Comparison of ENCODE assay signal across 21 cellular contexts in the genomic region with DNA sequence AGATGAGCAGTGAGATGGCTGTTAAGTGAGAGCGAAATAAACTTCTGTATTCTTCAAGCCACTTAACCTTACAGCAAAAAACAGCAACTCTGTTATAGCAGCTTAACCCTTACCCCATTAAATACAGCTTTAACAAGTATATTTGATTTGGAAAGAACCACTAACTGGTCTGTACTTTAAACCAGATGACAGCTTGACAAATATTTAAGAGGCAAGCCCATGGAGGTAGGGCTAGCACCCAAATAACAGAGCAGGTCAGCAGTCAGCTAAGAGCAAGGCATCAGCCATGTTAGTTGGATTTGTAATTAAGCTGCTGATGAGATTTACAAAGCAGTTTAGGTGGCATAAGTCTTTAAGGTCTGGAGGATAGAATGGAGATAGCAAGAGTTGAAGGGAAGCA. TPM values are rescaled to one million over a fixed set of nuclear protein-coding genes. Genes with fewer than 3 reads are reported as not detected.
DNase-seq lines count a peak whose midpoint lies in the region; ATAC-seq, FAIRE-seq and TF ChIP-seq lines count a peak whose summit lies in the region.
"Had no signal": no experiment of that assay in that cellular context is flagged by ENCODE, and none has a peak within 500 bp of the region (broad histone marks: within the 10 kb centered on the region; RNA-seq: fewer than 3 reads in every experiment).

No MANE protein-coding gene starts in this region.

- H3K9ac ChIP-seq in liver (ENCODE audit: low read depth in 1 of 2, low read length in 2 of 2) (no peak overlapping the region), HepG2 (ENCODE audit: insufficient read depth, low read depth, low read length) (no peak overlapping the region)

- TF ChIP-seq EP300 in HepG2 (IDR thresholded peaks at IDR 0.05; ENCODE audit: low read depth in 2 of 2, low read length in 2 of 2) (no peak), HepG2 (CRISPR knock-in tag; IDR thresholded peaks at IDR 0.05; ENCODE audit: borderline replicate concordance) (no peak)

- no peak overlapping the region for H3K4me2 ChIP-seq in HepG2 (ENCODE audit: low read depth, low read length)
- H3K4me2 ChIP-seq: GM23338 had no signal

- H3K36me3 Mint-ChIP-seq in effector memory CD8-positive, alpha-beta T cell (ENCODE audit: insufficient read depth), result peaks cover 12% of the 10 kb centered on the region

- ATAC-seq in HepG2, result no peak
- ATAC-seq in right lobe of liver, result peak; percentile 44 to 76 (median 64)
- ATAC-seq in effector memory CD8-positive, alpha-beta T cell (replicated peaks), result no peak
- ATAC-seq: GM23338, HCT116 had no signal

- TF ChIP-seq RAD21 in liver (IDR thresholded peaks at IDR 0.05) (peak in 1 of 2 donors; percentile 11), HepG2 (CRISPR knock-in tag; IDR thresholded peaks at IDR 0.05) (no peak)

- H3K27me3 Mint-ChIP-seq in effector memory CD8-positive, alpha-beta T cell, result no peaks in the 10 kb centered on the region
- H3K27me3 Mint-ChIP-seq: CD4-positive, alpha-beta memory T cell had no signal

- DNase-seq in HepG2 (ENCODE audit: low spot score), result no peak
- no peak for DNase-seq in right lobe of liver
- no peak for DNase-seq in effector memory CD8-positive, alpha-beta T cell
- no peak for DNase-seq in NCI-H2029 treated with DMSO at 0.1 percent for 48 hours (lab: John Stamatoyannopoulos, UW)
- DNase-seq: C1 segment of cervical spinal cord; Calu3; CD4-positive, alpha-beta memory T cell; COR-L47; DMS53; DMS79 treated with DMSO at 0.1 percent for 48 hours; H9 had no signal

- H3K27me3 ChIP-seq in liver (ENCODE audit: control insufficient read depth in 4 of 4, insufficient read depth in 4 of 4, low read length in 3 of 4) (no peaks in the 10 kb centered on the region), HepG2 (ENCODE audit: control insufficient read depth in 1 of 2, insufficient read depth in 2 of 2, low read length in 2 of 2) (no peaks in the 10 kb centered on the region; a peak in 1 of 5 replicates), right lobe of liver (no peaks in the 10 kb centered on the region), thymus (ENCODE audit: control insufficient read depth, insufficient read depth) (no peaks in the 10 kb centered on the region)

- WGBS in liver, result 44% methylated on average over 1 of the region's 1 CpG
- 89% methylated on average over 1 of the region's 1 CpG for WGBS in HepG2 (ENCODE audit: low lambda C conversion rate)
- WGBS in right lobe of liver (ENCODE audit: insufficient coverage, low coverage, low lambda C conversion rate, missing lambda C conversion rate), result 38% methylated on average over 1 of the region's 1 CpG
- WGBS in thymus, result 98% methylated on average over 1 of the region's 1 CpG

- TF ChIP-seq POLR2A in HepG2 (IDR thresholded peaks at IDR 0.05; ENCODE audit: insufficient read depth in 1 of 2, low read depth in 2 of 2, low read length in 2 of 2), result no peak
- TF ChIP-seq POLR2A in right lobe of liver (IDR thresholded peaks at IDR 0.05), result no peak

- H3K4me1 Mint-ChIP-seq in effector memory CD8-positive, alpha-beta T cell (ENCODE audit: low read depth in 2 of 2), result peaks cover 11 to 29% of the 10 kb centered on the region in 2 donors

- no peak for TF ChIP-seq CTCF in liver (IDR thresholded peaks at IDR 0.05; ENCODE audit: low read depth, low read length, missing input control)
- TF ChIP-seq CTCF in HepG2 (CRISPR knock-in tag; IDR thresholded peaks at IDR 0.05), result no peak
- no peak for TF ChIP-seq CTCF in right lobe of liver (IDR thresholded peaks at IDR 0.05)

- in situ Hi-C loops in HepG2 (cut with HindIII; ENCODE audit: extremely low pct_ligation_motif_present, low pct_unique_long_range_greater_than_20kb), result no loop called here

- no peaks in the 10 kb centered on the region for H4K20me1 ChIP-seq in HepG2 (ENCODE audit: insufficient read depth, low read length)

- H3K4me1 ChIP-seq in liver (ENCODE audit: control insufficient read depth in 4 of 4, insufficient read depth in 4 of 4, low read length in 3 of 4) (peaks cover 2 to 34% (median 30%) of the 10 kb centered on the region in 4 donors), HepG2 (ENCODE audit: insufficient read depth, low read length) (peaks cover 16% of the 10 kb centered on the region), right lobe of liver (peaks cover 0 to 22% (median 7%) of the 10 kb centered on the region in 4 donors), thymus (ENCODE audit: control insufficient read depth, insufficient read depth, low read length) (peaks cover 14% of the 10 kb centered on the region)

- H3K27ac ChIP-seq in liver (ENCODE audit: low read depth in 1 of 2, low read length in 2 of 2) (no peak overlapping the region), HepG2 (ENCODE audit: extremely low read length, insufficient read depth, low read length) (no peak overlapping the region), right lobe of liver (peak overlapping the region in 2 of 3 donors; percentile 19 to 23), thymus (ENCODE audit: low read depth) (peak overlapping the region; percentile 33)

- POLR2A ChIA-PET in HepG2 (lab: Yijun Ruan, JAX), result no interaction called here

- H3K79me2 ChIP-seq in HepG2 (ENCODE audit: insufficient read depth, low read length), result no peaks in the 10 kb centered on the region

- H3K36me3 ChIP-seq in liver (ENCODE audit: control insufficient read depth in 4 of 4, insufficient read depth in 3 of 4, low read depth in 1 of 4, low read length in 3 of 4), result peaks cover 0 to 18% (median 14%) of the 10 kb centered on the region in 4 donors
- peaks cover 3 to 15% of the 10 kb centered on the region in 2 experiments; a peak in 4 of 5 replicates for H3K36me3 ChIP-seq in HepG2 (replicated peaks in 1 of 2; ENCODE audit: control insufficient read depth in 1 of 2, insufficient read depth in 2 of 2, low read length in 2 of 2)
- H3K36me3 ChIP-seq in right lobe of liver, result peaks cover 0 to 13% (median 2%) of the 10 kb centered on the region in 4 donors
- H3K36me3 ChIP-seq in thymus (ENCODE audit: control insufficient read depth, insufficient read depth), result peaks cover 18% of the 10 kb centered on the region

- H3K9me3 ChIP-seq in liver (ENCODE audit: control insufficient read depth in 4 of 4, low read length in 3 of 4), result no peaks in the 10 kb centered on the region
- H3K9me3 ChIP-seq in HepG2 (ENCODE audit: low read length), result peaks cover 7% of the 10 kb centered on the region; the same call in 1 of the 2 replicates
- H3K9me3 ChIP-seq in right lobe of liver, result no peaks in the 10 kb centered on the region
- no peaks in the 10 kb centered on the region for H3K9me3 ChIP-seq in thymus (ENCODE audit: control insufficient read depth)

- H2AFZ ChIP-seq in HepG2 (ENCODE audit: low read length), result no peak overlapping the region
- H2AFZ ChIP-seq: GM23338 had no signal

- CTCF ChIA-PET in HepG2 (lab: Yijun Ruan, JAX; ENCODE audit: low intra/inter-chr PET ratio, low total read pairs), result no interaction called here

- no peaks in the 10 kb centered on the region for H3K9me3 Mint-ChIP-seq in effector memory CD8-positive, alpha-beta T cell
- H3K9me3 Mint-ChIP-seq: CD4-positive, alpha-beta memory T cell; GM23338; H9 had no signal

- intact Hi-C loops in HepG2 (cut with micrococcal nuclease; ENCODE audit: unreplicated experiment) (no loop called here), right lobe of liver (cut with DNase I) (no loop called here)

- BruUV-seq in HepG2 (replicated peaks; lab: Mats Ljungman, UMichigan), result no TSS peak

- H3K27ac Mint-ChIP-seq in effector memory CD8-positive, alpha-beta T cell, result no peak overlapping the region
- H3K27ac Mint-ChIP-seq: CD4-positive, alpha-beta memory T cell; GM23338; H9 had no signal

- H3K4me3 ChIP-seq in liver (ENCODE audit: low read depth in 1 of 3, low read length in 3 of 3), result no peak overlapping the region
- H3K4me3 ChIP-seq in HepG2 (replicated peaks in 1 of 3; ENCODE audit: insufficient read depth in 1 of 3, low read depth in 2 of 3, low read length in 3 of 3), result no peak overlapping the region
- H3K4me3 ChIP-seq in right lobe of liver, result no peak overlapping the region
- H3K4me3 ChIP-seq in thymus (ENCODE audit: low read length), result no peak overlapping the region
- H3K4me3 ChIP-seq: GM23338 had no signal

- no peak for FAIRE-seq in HepG2 (lab: Jason Lieb, UNC)
- FAIRE-seq: G401.6, GM12892 had no signal

- H3K4me3 Mint-ChIP-seq in effector memory CD8-positive, alpha-beta T cell, result no peak overlapping the region
- H3K4me3 Mint-ChIP-seq: CD4-positive, alpha-beta memory T cell; GM23338; H9 had no signal

RNA-seq across cellular contexts. Expression of gene LZTFL1, which starts 3.5 kb away (rescaled TPM):
- 10 to 100 TPM in 1 of 2 donors, 1 to 10 TPM in 1; 5.2 to 11.8 TPM for total RNA-seq in liver
- polyA plus RNA-seq in liver, result 1 to 10 TPM; 3.4 to 6.2 TPM
- total RNA-seq in HepG2 (2016; rRNA removed; fragmentation: Illumina TruSeq; extraction: Trizol), result 16.6 and 27.3 TPM in 2 replicates
- 2.6 TPM in 2 replicates for total RNA-seq in HepG2 (2016; cell fraction: cytosol; rRNA removed; fragmentation: Illumina TruSeq; extraction: Trizol; ENCODE audit: low read depth)
- total RNA-seq in HepG2 (2016; cell fraction: insoluble cytoplasmic fraction; rRNA removed; fragmentation: Illumina TruSeq; extraction: Trizol), result 18.6 and 27.9 TPM in 2 replicates
- total RNA-seq in HepG2 (2016; cell fraction: membrane; rRNA removed; fragmentation: Illumina TruSeq; extraction: Trizol), result 7.0 and 7.7 TPM in 2 replicates
- total RNA-seq in HepG2 (2016; cell fraction: nucleus; rRNA removed; fragmentation: Illumina TruSeq; extraction: Trizol), result 10.3 and 11.4 TPM in 2 replicates
- polyA plus RNA-seq in HepG2 (2011; rRNA removed), result 14.6 and 17.2 TPM in 2 replicates
- 12.9 and 17.7 TPM in 2 replicates for polyA plus RNA-seq in HepG2 (2011; cell fraction: cytosol; rRNA removed)
- polyA plus RNA-seq in HepG2 (2011; cell fraction: nucleus; rRNA removed), result 10.4 and 11.6 TPM in 2 replicates
- polyA plus RNA-seq in HepG2 (2012), result 6.4 and 11.3 TPM in 2 replicates
- polyA plus RNA-seq in HepG2 (2016; cell fraction: cytosol; fragmentation: Illumina TruSeq; extraction: Trizol; ENCODE audit: low read depth), result 2.7 and 4.1 TPM in 2 replicates
- 25.3 and 28.2 TPM in 2 replicates for polyA plus RNA-seq in HepG2 (2016; cell fraction: insoluble cytoplasmic fraction; fragmentation: Illumina TruSeq; extraction: Trizol; ENCODE audit: low read depth)
- polyA plus RNA-seq in HepG2 (2016; cell fraction: membrane; fragmentation: Illumina TruSeq; extraction: Trizol; ENCODE audit: low read depth), result 5.7 and 6.5 TPM in 2 replicates
- 12.6 and 13.8 TPM in 2 replicates for polyA plus RNA-seq in HepG2 (2016; cell fraction: nucleus; fragmentation: Illumina TruSeq; extraction: Trizol; ENCODE audit: insufficient read depth, low read depth)
- 7.3 and 7.4 TPM in 2 replicates for polyA minus RNA-seq in HepG2 (2011; rRNA and poly(A)+ RNA removed; ENCODE audit: low replicate concordance)
- polyA minus RNA-seq in HepG2 (2011; cell fraction: cytosol; rRNA and poly(A)+ RNA removed), result 4.0 and 6.9 TPM in 2 replicates
- 9.0 and 12.6 TPM in 2 replicates for polyA minus RNA-seq in HepG2 (2011; cell fraction: nucleus; rRNA and poly(A)+ RNA removed)
- 10 to 100 TPM in 1 of 6 experiments, 1 to 10 TPM in 5; 2.6 to 12.8 (median 6.0) TPM for total RNA-seq in right lobe of liver
- polyA plus RNA-seq in thymus, result 42.8 TPM

RNA-seq across cellular contexts. Expression of gene SLC6A20, which starts 42.1 kb away (rescaled TPM):
- under 1 TPM in 1 of 2 donors, not detected in 1; 0.08 TPM for total RNA-seq in liver
- polyA plus RNA-seq in liver, result under 1 TPM; 0.10 to 0.16 TPM
- total RNA-seq in HepG2 (2016; rRNA removed; fragmentation: Illumina TruSeq; extraction: Trizol), result not detected in 2 replicates
- total RNA-seq in HepG2 (2016; cell fraction: cytosol; rRNA removed; fragmentation: Illumina TruSeq; extraction: Trizol; ENCODE audit: low read depth), result not detected in 2 replicates
- not detected in 2 replicates for total RNA-seq in HepG2 (2016; cell fraction: insoluble cytoplasmic fraction; rRNA removed; fragmentation: Illumina TruSeq; extraction: Trizol)
- total RNA-seq in HepG2 (2016; cell fraction: membrane; rRNA removed; fragmentation: Illumina TruSeq; extraction: Trizol), result not detected in 2 replicates
- total RNA-seq in HepG2 (2016; cell fraction: nucleus; rRNA removed; fragmentation: Illumina TruSeq; extraction: Trizol), result not detected in 2 replicates
- 0.04 TPM in 1 of 2 replicates, not detected in the other for polyA plus RNA-seq in HepG2 (2011; rRNA removed)
- polyA plus RNA-seq in HepG2 (2011; cell fraction: cytosol; rRNA removed), result not detected in 2 replicates
- not detected in 2 replicates for polyA plus RNA-seq in HepG2 (2011; cell fraction: nucleus; rRNA removed)
- polyA plus RNA-seq in HepG2 (2012), result not detected in 2 replicates
- not detected in 2 replicates for polyA plus RNA-seq in HepG2 (2016; cell fraction: cytosol; fragmentation: Illumina TruSeq; extraction: Trizol; ENCODE audit: low read depth)
- polyA plus RNA-seq in HepG2 (2016; cell fraction: insoluble cytoplasmic fraction; fragmentation: Illumina TruSeq; extraction: Trizol; ENCODE audit: low read depth), result not detected in 2 replicates
- not detected in 2 replicates for polyA plus RNA-seq in HepG2 (2016; cell fraction: membrane; fragmentation: Illumina TruSeq; extraction: Trizol; ENCODE audit: low read depth)
- not detected in 2 replicates for polyA plus RNA-seq in HepG2 (2016; cell fraction: nucleus; fragmentation: Illumina TruSeq; extraction: Trizol; ENCODE audit: insufficient read depth, low read depth)
- not detected in 2 replicates for polyA minus RNA-seq in HepG2 (2011; rRNA and poly(A)+ RNA removed; ENCODE audit: low replicate concordance)
- polyA minus RNA-seq in HepG2 (2011; cell fraction: cytosol; rRNA and poly(A)+ RNA removed), result not detected in 2 replicates
- not detected in 2 replicates for polyA minus RNA-seq in HepG2 (2011; cell fraction: nucleus; rRNA and poly(A)+ RNA removed)
- total RNA-seq in right lobe of liver, result under 1 TPM in 3 of 6 experiments, not detected in 3; 0.07 to 0.21 (median 0.12) TPM
- 2.4 TPM for polyA plus RNA-seq in thymus
- total RNA-seq: A172; A673; CD4-positive, alpha-beta memory T cell; H4 had no signal
- polyA plus RNA-seq: BJ had no signal

RNA-seq across cellular contexts. Expression of gene CCR9, which starts 47.9 kb away (rescaled TPM):
- total RNA-seq in liver (under 1 TPM in 1 of 2 donors, not detected in 1; 0.28 TPM), HepG2 (2016; rRNA removed; fragmentation: Illumina TruSeq; extraction: Trizol) (not detected in 2 replicates), right lobe of liver (under 1 TPM in 3 of 6 experiments, not detected in 3; 0.07 to 0.09 (median 0.07) TPM)
- polyA plus RNA-seq in liver (not detected), HepG2 (2011; rRNA removed) (not detected in 2 replicates), thymus (133 TPM)
- not detected in 2 replicates for total RNA-seq in HepG2 (2016; cell fraction: cytosol; rRNA removed; fragmentation: Illumina TruSeq; extraction: Trizol; ENCODE audit: low read depth)
- not detected in 2 replicates for total RNA-seq in HepG2 (2016; cell fraction: insoluble cytoplasmic fraction; rRNA removed; fragmentation: Illumina TruSeq; extraction: Trizol)
- total RNA-seq in HepG2 (2016; cell fraction: membrane; rRNA removed; fragmentation: Illumina TruSeq; extraction: Trizol), result not detected in 2 replicates
- not detected in 2 replicates for total RNA-seq in HepG2 (2016; cell fraction: nucleus; rRNA removed; fragmentation: Illumina TruSeq; extraction: Trizol)
- not detected in 2 replicates for polyA plus RNA-seq in HepG2 (2011; cell fraction: cytosol; rRNA removed)
- polyA plus RNA-seq in HepG2 (2011; cell fraction: nucleus; rRNA removed), result not detected in 2 replicates
- not detected in 2 replicates for polyA plus RNA-seq in HepG2 (2012)
- not detected in 2 replicates for polyA plus RNA-seq in HepG2 (2016; cell fraction: cytosol; fragmentation: Illumina TruSeq; extraction: Trizol; ENCODE audit: low read depth)
- polyA plus RNA-seq in HepG2 (2016; cell fraction: insoluble cytoplasmic fraction; fragmentation: Illumina TruSeq; extraction: Trizol; ENCODE audit: low read depth), result not detected in 2 replicates
- polyA plus RNA-seq in HepG2 (2016; cell fraction: membrane; fragmentation: Illumina TruSeq; extraction: Trizol; ENCODE audit: low read depth), result not detected in 2 replicates
- not detected in 2 replicates for polyA plus RNA-seq in HepG2 (2016; cell fraction: nucleus; fragmentation: Illumina TruSeq; extraction: Trizol; ENCODE audit: insufficient read depth, low read depth)
- not detected in 2 replicates for polyA minus RNA-seq in HepG2 (2011; rRNA and poly(A)+ RNA removed; ENCODE audit: low replicate concordance)
- not detected in 2 replicates for polyA minus RNA-seq in HepG2 (2011; cell fraction: cytosol; rRNA and poly(A)+ RNA removed)
- polyA minus RNA-seq in HepG2 (2011; cell fraction: nucleus; rRNA and poly(A)+ RNA removed), result not detected in 2 replicates
- total RNA-seq: A172, A673, Calu3, GM23338, H4, H9 had no signal
- polyA plus RNA-seq: BJ, GM23338 had no signal

Comparison
In these comparisons a context has a peak if more than half of its experiments do, and no peak if none do; other contexts are left out.
1. H3K27ac ChIP-seq: peak in right lobe of liver (2 of 3) and thymus (single experiment); none in liver (0 of 2) and HepG2 (single experiment).
2. ATAC-seq: peak in right lobe of liver (4 of 4); none in HepG2 (single experiment) and effector memory CD8-positive, alpha-beta T cell (single experiment).